ENCODE assay signal across 10 cellular contexts in the genomic region with DNA sequence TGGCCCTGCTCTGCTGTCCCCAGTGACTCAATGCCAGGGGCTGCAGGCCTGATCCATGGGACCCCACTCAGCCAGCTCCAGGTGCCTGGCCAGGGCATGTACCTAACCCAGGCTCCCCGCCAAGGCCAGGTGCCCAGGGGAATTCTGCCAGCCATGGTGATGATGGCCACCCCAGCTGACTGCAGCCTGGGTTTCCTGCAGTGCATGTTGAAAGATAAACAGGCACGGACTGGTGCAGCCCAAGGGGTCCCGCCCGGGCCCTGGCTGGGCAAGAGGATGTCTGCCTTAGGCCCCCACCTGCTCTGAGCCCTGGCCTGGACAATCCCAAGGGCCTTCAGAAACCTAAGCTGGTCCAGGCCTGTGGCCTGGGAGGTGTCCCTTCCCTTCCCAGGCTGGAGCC. TPM values are rescaled to one million over a fixed set of nuclear protein-coding genes. Genes with fewer than 3 reads are reported as not detected.
DNase-seq lines count a peak whose midpoint lies in the region; ATAC-seq and TF ChIP-seq lines count a peak whose summit lies in the region.
"Had no signal": no experiment of that assay in that cellular context is flagged by ENCODE, and none has a peak within 500 bp of the region (broad histone marks: within the 10 kb centered on the region; RNA-seq: fewer than 3 reads in every experiment).

No MANE protein-coding gene starts in this region.

- intact Hi-C loops in left ventricle myocardium inferior (cut with micrococcal nuclease) (no loop called here), Right ventricle myocardium inferior (cut with DNase I) (loop anchor here (5.0 kb wide), 1 partner anchor 185 kb away; the partner anchor contains the start of gene AJM1)

- no peaks in the 10 kb centered on the region for H3K27me3 Mint-ChIP-seq in activated naive CD8-positive, alpha-beta T cell treated with anti-CD3 and anti-CD28 coated beads for 36 hours
- H3K27me3 Mint-ChIP-seq in mesothelial cell of epicardium (ENCODE audit: low read depth) = no peaks in the 10 kb centered on the region
- no peaks in the 10 kb centered on the region for H3K27me3 Mint-ChIP-seq in type B pancreatic cell

- ATAC-seq in Right ventricle myocardium inferior = no peak

- no peak overlapping the region for H3K27ac Mint-ChIP-seq in activated naive CD8-positive, alpha-beta T cell treated with anti-CD3 and anti-CD28 coated beads for 36 hours
- no peak overlapping the region for H3K27ac Mint-ChIP-seq in mesothelial cell of epicardium
- no peak overlapping the region for H3K27ac Mint-ChIP-seq in type B pancreatic cell

- H3K27me3 ChIP-seq in left ventricle myocardium inferior (ENCODE audit: low read depth) = no peaks in the 10 kb centered on the region

- H3K4me1 Mint-ChIP-seq in activated naive CD8-positive, alpha-beta T cell treated with anti-CD3 and anti-CD28 coated beads for 36 hours = peaks cover 25% of the 10 kb centered on the region
- H3K4me1 Mint-ChIP-seq in mesothelial cell of epicardium (peaks cover 8% of the 10 kb centered on the region), type B pancreatic cell (ENCODE audit: unreplicated experiment) (no peaks in the 10 kb centered on the region)

- H3K9me3 ChIP-seq in left ventricle myocardium inferior (replicated peaks) = no peaks in the 10 kb centered on the region

- no peak for DNase-seq in left ventricle myocardium inferior
- no peak for DNase-seq in Right ventricle myocardium inferior (ENCODE audit: missing footprints)
- DNase-seq in activated naive CD8-positive, alpha-beta T cell treated with anti-CD3 and anti-CD28 coated beads for 36 hours = no peak
- DNase-seq in mesothelial cell of epicardium (ENCODE audit: low spot score in 2 of 2, unreplicated experiment in 2 of 2) = no peak
- no peak for DNase-seq in type B pancreatic cell (ENCODE audit: extremely low spot score, unreplicated experiment)
- no peak for DNase-seq in stimulated activated CD4-positive, alpha-beta T cell treated with anti-CD3 and anti-CD28 coated beads, Interleukin-2, amount 100 ng/mL, for 24 hours
- DNase-seq in OCI-M2 (lab: John Stamatoyannopoulos, UW; ENCODE audit: unreplicated experiment) = no peak
- no peak for DNase-seq in NK-92 (lab: John Stamatoyannopoulos, UW; ENCODE audit: unreplicated experiment)
- DNase-seq: activated CD4-positive, alpha-beta T cell treated with anti-CD3 and anti-CD28 coated beads, Interleukin-2, amount 50 U/mL, for 1 hour; NCI-H82 had no signal

- peaks cover 31% of the 10 kb centered on the region for H3K4me1 ChIP-seq in left ventricle myocardium inferior

- H3K36me3 ChIP-seq in left ventricle myocardium inferior = no peaks in the 10 kb centered on the region

- peak overlapping the region; percentile 49 for H3K27ac ChIP-seq in left ventricle myocardium inferior (replicated peaks)

- no peaks in the 10 kb centered on the region for H3K9me3 Mint-ChIP-seq in activated naive CD8-positive, alpha-beta T cell treated with anti-CD3 and anti-CD28 coated beads for 36 hours
- no peaks in the 10 kb centered on the region for H3K9me3 Mint-ChIP-seq in mesothelial cell of epicardium
- H3K9me3 Mint-ChIP-seq in type B pancreatic cell = no peaks in the 10 kb centered on the region

- no peaks in the 10 kb centered on the region for H3K36me3 Mint-ChIP-seq in activated naive CD8-positive, alpha-beta T cell treated with anti-CD3 and anti-CD28 coated beads for 36 hours
- H3K36me3 Mint-ChIP-seq in mesothelial cell of epicardium = no peaks in the 10 kb centered on the region
- H3K36me3 Mint-ChIP-seq in type B pancreatic cell = no peaks in the 10 kb centered on the region

- TF ChIP-seq CTCF in left ventricle myocardium inferior (IDR thresholded peaks at IDR 0.05; ENCODE audit: borderline replicate concordance) (no peak), mesothelial cell of epicardium (IDR thresholded peaks at IDR 0.05; ENCODE audit: unreplicated experiment) (no peak), type B pancreatic cell (conservative IDR thresholded peaks at IDR 0.05) (no peak)

- H3K4me3 ChIP-seq in left ventricle myocardium inferior = peak overlapping the region; percentile 77

- peak overlapping the region; percentile 68 for H3K4me3 Mint-ChIP-seq in activated naive CD8-positive, alpha-beta T cell treated with anti-CD3 and anti-CD28 coated beads for 36 hours
- peak overlapping the region; percentile 77 for H3K4me3 Mint-ChIP-seq in mesothelial cell of epicardium
- H3K4me3 Mint-ChIP-seq in type B pancreatic cell = peak overlapping the region; percentile 88

RNA-seq across cellular contexts. Expression of gene ABCA2, which starts 1.2 kb away (rescaled TPM):
- total RNA-seq in left ventricle myocardium inferior (29.9 TPM), Right ventricle myocardium inferior (28.2 TPM), mesothelial cell of epicardium (57.7 to 59.3 TPM (median 58.7 TPM) in 3 replicates), type B pancreatic cell (ENCODE audit: low replicate concordance) (44.7 and 47.7 TPM in 2 replicates)
- total RNA-seq in activated naive CD8-positive, alpha-beta T cell treated with anti-CD3 and anti-CD28 coated beads for 36 hours = 1 to 10 TPM; 4.2 to 4.9 TPM

RNA-seq across cellular contexts. Expression of gene FUT7, which starts 5.1 kb away (rescaled TPM):
- total RNA-seq in left ventricle myocardium inferior (not detected), Right ventricle myocardium inferior (0.11 TPM), mesothelial cell of epicardium (0.09 to 0.13 TPM in 2 of 3 replicates, not detected in the other), type B pancreatic cell (ENCODE audit: low replicate concordance) (not detected in 2 replicates)
- total RNA-seq in activated naive CD8-positive, alpha-beta T cell treated with anti-CD3 and anti-CD28 coated beads for 36 hours = not detected

RNA-seq across cellular contexts. Expression of gene NPDC1, which starts 19.1 kb away (rescaled TPM):
- total RNA-seq in left ventricle myocardium inferior (63.9 TPM), Right ventricle myocardium inferior (69.0 TPM), mesothelial cell of epicardium (75.8 to 84.0 TPM (median 77.9 TPM) in 3 replicates), type B pancreatic cell (ENCODE audit: low replicate concordance) (68.0 and 70.3 TPM in 2 replicates)
- total RNA-seq in activated naive CD8-positive, alpha-beta T cell treated with anti-CD3 and anti-CD28 coated beads for 36 hours = 10 to 100 TPM; 13.2 to 13.5 TPM

RNA-seq across cellular contexts. Expression of gene ENTPD2, which starts 27.0 kb away (rescaled TPM):
- total RNA-seq in left ventricle myocardium inferior = 1.5 TPM
- 2.7 TPM for total RNA-seq in Right ventricle myocardium inferior
- total RNA-seq in activated naive CD8-positive, alpha-beta T cell treated with anti-CD3 and anti-CD28 coated beads for 36 hours = not detected
- total RNA-seq in mesothelial cell of epicardium = 4.8 to 6.3 TPM (median 5.2 TPM) in 3 replicates
- 3.3 and 6.4 TPM in 2 replicates for total RNA-seq in type B pancreatic cell (ENCODE audit: low replicate concordance)

RNA-seq across cellular contexts. Expression of gene CLIC3, which starts 30.5 kb away (rescaled TPM):
- total RNA-seq in left ventricle myocardium inferior (1.6 TPM), Right ventricle myocardium inferior (1.1 TPM), mesothelial cell of epicardium (1.5 to 2.9 TPM (median 1.7 TPM) in 3 replicates), type B pancreatic cell (ENCODE audit: low replicate concordance) (38.6 and 63.3 TPM in 2 replicates)
- total RNA-seq in activated naive CD8-positive, alpha-beta T cell treated with anti-CD3 and anti-CD28 coated beads for 36 hours = not detected
